ENCODE assay signal across 9 cellular contexts in the genomic region with DNA sequence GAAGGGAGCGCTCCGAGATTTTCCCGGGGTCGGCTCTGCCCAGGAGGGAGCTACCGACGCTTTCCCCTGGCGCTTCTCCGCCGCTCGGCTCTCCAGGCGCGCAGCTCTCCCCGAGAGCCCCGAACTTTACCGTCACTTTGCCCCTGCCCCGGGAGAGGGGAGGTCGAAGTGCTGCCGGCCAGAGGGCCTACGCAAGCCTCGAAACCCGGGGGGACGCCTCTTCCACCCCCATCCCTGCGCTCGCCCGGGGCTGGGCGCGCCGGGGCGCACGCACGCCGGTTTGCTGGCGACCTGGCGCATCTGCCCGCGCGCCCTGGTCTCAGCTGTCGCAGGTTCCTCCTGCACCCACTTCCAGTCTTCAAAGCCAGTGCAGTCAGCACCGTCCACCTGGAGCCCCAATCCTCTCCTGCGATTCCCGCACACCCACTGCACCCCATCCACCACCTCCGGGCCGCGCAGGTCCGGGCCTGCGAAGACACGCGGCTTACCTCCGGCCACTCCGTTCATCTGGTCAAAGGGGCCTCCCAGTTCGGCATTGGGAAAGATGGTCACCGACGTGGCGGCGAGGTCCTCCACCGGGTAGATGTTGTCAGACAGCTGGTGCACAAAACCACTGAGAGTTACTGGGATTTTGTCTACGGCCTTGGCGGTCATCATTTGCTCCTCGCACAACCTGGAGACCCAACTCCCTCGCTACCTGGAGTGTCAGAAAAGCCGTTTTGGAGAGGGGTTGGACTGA. TPM values are rescaled to one million over a fixed set of nuclear protein-coding genes. Genes with fewer than 3 reads are reported as not detected.
DNase-seq lines count a peak whose midpoint lies in the region; ATAC-seq lines count a peak whose summit lies in the region.
"Had no signal": no experiment of that assay in that cellular context is flagged by ENCODE, and none has a peak within 500 bp of the region (broad histone marks: within the 10 kb centered on the region; RNA-seq: fewer than 3 reads in every experiment).

No MANE protein-coding gene starts in this region.

- H3K27ac ChIP-seq in iPS DF 6.9 (ENCODE audit: low read length) (no peak overlapping the region), skeletal muscle tissue (ENCODE audit: low read depth, low read length) (peak overlapping the region; percentile 89)

- peak overlapping the region; percentile 88; the same call in 1 of the 2 replicates for H3K4me3 ChIP-seq in iPS DF 6.9 (ENCODE audit: low read length)
- H3K4me3 ChIP-seq in skeletal muscle tissue (ENCODE audit: low read length in 3 of 3): peak overlapping the region; percentile 83 to 98 (median 94)

- H3K9me3 ChIP-seq in iPS DF 6.9 (ENCODE audit: control insufficient read depth, insufficient read depth, low read length) (no peaks in the 10 kb centered on the region), skeletal muscle tissue (ENCODE audit: control insufficient read depth in 3 of 3, low read length in 3 of 3) (no peaks in the 10 kb centered on the region)
- H3K9me3 ChIP-seq: adrenal gland had no signal

- no peak for ATAC-seq in sciatic nerve

- H3K36me3 ChIP-seq in iPS DF 6.9 (ENCODE audit: control insufficient read depth, insufficient read depth, low read length): no peaks in the 10 kb centered on the region
- no peaks in the 10 kb centered on the region for H3K36me3 ChIP-seq in skeletal muscle tissue (ENCODE audit: control insufficient read depth in 3 of 3, insufficient read depth in 3 of 3, low read length in 3 of 3)
- H3K36me3 ChIP-seq: adrenal gland had no signal

- peaks cover 34% of the 10 kb centered on the region for H3K36me3 Mint-ChIP-seq in activated naive CD4-positive, alpha-beta T cell treated with anti-CD3 and anti-CD28 coated beads, Interleukin-2, amount 50 U/mL, for 24 hours

- H3K4me1 ChIP-seq in iPS DF 6.9 (ENCODE audit: control insufficient read depth, insufficient read depth, low read length) (peaks cover 2% of the 10 kb centered on the region), skeletal muscle tissue (ENCODE audit: control insufficient read depth in 3 of 3, insufficient read depth in 3 of 3, low read length in 3 of 3) (peaks cover 26 to 38% (median 31%) of the 10 kb centered on the region in 3 donors)

- H3K4me3 Mint-ChIP-seq in activated naive CD4-positive, alpha-beta T cell treated with anti-CD3 and anti-CD28 coated beads, Interleukin-2, amount 50 U/mL, for 24 hours: peak overlapping the region; percentile 96

- peak overlapping the region; percentile 99 for H3K27ac Mint-ChIP-seq in activated naive CD4-positive, alpha-beta T cell treated with anti-CD3 and anti-CD28 coated beads, Interleukin-2, amount 50 U/mL, for 24 hours

- peak; percentile 76 for DNase-seq in activated effector memory CD4-positive, alpha-beta T cell treated with anti-CD3 and anti-CD28 coated beads, Interleukin-2, amount 50 U/mL, for 16 hours
- no peak for DNase-seq in activated effector memory CD4-positive, alpha-beta T cell treated with Interleukin-2 at 50 U/mL for 16 hours
- no peak for DNase-seq in iPS DF 6.9 (ENCODE audit: low read depth, low spot score)
- DNase-seq in globus pallidus (ENCODE audit: low spot score): no peak
- no peak for DNase-seq in NCI-H510A treated with DMSO at 0.1 percent for 48 hours (lab: John Stamatoyannopoulos, UW)
- no peak for DNase-seq in sciatic nerve (ENCODE audit: low spot score)

- no peaks in the 10 kb centered on the region for H3K9me3 Mint-ChIP-seq in activated naive CD4-positive, alpha-beta T cell treated with anti-CD3 and anti-CD28 coated beads, Interleukin-2, amount 50 U/mL, for 24 hours

- H3K9ac ChIP-seq in skeletal muscle tissue (ENCODE audit: low read depth in 1 of 3, low read length in 3 of 3): peak overlapping the region; percentile 75 to 90 (median 87)

- H3K27me3 ChIP-seq in iPS DF 6.9 (ENCODE audit: control insufficient read depth, insufficient read depth, low read length): peaks cover 32% of the 10 kb centered on the region
- H3K27me3 ChIP-seq in skeletal muscle tissue (ENCODE audit: control insufficient read depth in 3 of 3, insufficient read depth in 3 of 3, low read length in 3 of 3): peaks cover 22 to 36% (median 35%) of the 10 kb centered on the region in 3 donors

- intact Hi-C loops in sciatic nerve (cut with DNase I): loop anchor here (5.0 kb wide), 1 partner anchor 203 kb away; no protein-coding TSS in a partner anchor

- peaks cover 8% of the 10 kb centered on the region for H3K27me3 Mint-ChIP-seq in activated naive CD4-positive, alpha-beta T cell treated with anti-CD3 and anti-CD28 coated beads, Interleukin-2, amount 50 U/mL, for 24 hours

- WGBS in iPS DF 6.9 (ENCODE audit: insufficient coverage, insufficient read length): no CpG with 5 or more reads among the region's 61 CpGs

- peaks cover 37% of the 10 kb centered on the region for H3K4me1 Mint-ChIP-seq in activated naive CD4-positive, alpha-beta T cell treated with anti-CD3 and anti-CD28 coated beads, Interleukin-2, amount 50 U/mL, for 24 hours

RNA-seq across cellular contexts. Expression of gene EGR2, which starts 0.6 kb away (rescaled TPM):
- total RNA-seq in skeletal muscle tissue (3.7 TPM), sciatic nerve (53.1 TPM)

RNA-seq across cellular contexts. Expression of gene ADO, which starts 11.0 kb away (rescaled TPM):
- 16.7 TPM for total RNA-seq in skeletal muscle tissue
- 35.1 TPM for total RNA-seq in sciatic nerve

Comparison
In these comparisons a context has a peak if more than half of its experiments do, and no peak if none do; other contexts are left out.
1. RNA of gene EGR2, which starts 0.6 kb away (total RNA-seq): 53.1 TPM in sciatic nerve (single experiment); 3.7 TPM in skeletal muscle tissue (single experiment); every median in the first group is over 10 times any median in the second.